1 cellular context compared by ENCODE assay signal in genomic region chr2:20351555-20352229, GRCh38.
TF ChIP-seq lines count a peak whose summit lies in the region.

No MANE protein-coding gene starts in this region.

TF ChIP-seq in HepG2, 621 proteins besides CTCF, POLR2A, EP300 and RAD21 (continued from another document and continues in another):
- TF ChIP-seq PRDM10 (CRISPR knock-in tag; IDR thresholded peaks at IDR 0.05; ENCODE audit: low read depth) (no peak), UBTF (CRISPR knock-in tag; IDR thresholded peaks at IDR 0.05) (peak; percentile 6; the same call in 1 of the 2 replicates), AKNA (CRISPR knock-in tag; IDR thresholded peaks at IDR 0.05; ENCODE audit: borderline replicate concordance) (no peak; the same call in 1 of the 2 replicates), AKAP8 (CRISPR knock-in tag; IDR thresholded peaks at IDR 0.05) (no peak), PAWR (CRISPR knock-in tag; IDR thresholded peaks at IDR 0.05; ENCODE audit: borderline replicate concordance) (no peak), ZNF333 (CRISPR knock-in tag; IDR thresholded peaks at IDR 0.05; ENCODE audit: borderline replicate concordance) (no peak), ZNF12 (CRISPR knock-in tag; IDR thresholded peaks at IDR 0.05) (no peak), ZBTB3 (CRISPR knock-in tag; IDR thresholded peaks at IDR 0.05; ENCODE audit: borderline replicate concordance, low read depth) (no peak), TEAD3 (CRISPR knock-in tag; optimal IDR thresholded peaks at IDR 0.05; ENCODE audit: borderline replicate concordance) (peak; percentile 42), MAFF (IDR thresholded peaks at IDR 0.05; ENCODE audit: low read depth, low read length) (no peak), ZNF557 (CRISPR knock-in tag; IDR thresholded peaks at IDR 0.05) (no peak), FOXK2 (IDR thresholded peaks at IDR 0.05) (no peak), CBFB (CRISPR knock-in tag; IDR thresholded peaks at IDR 0.05) (no peak; the same call in 1 of the 2 replicates), ZFP36 (IDR thresholded peaks at IDR 0.05; ENCODE audit: borderline replicate concordance, low read depth, low read length, partially characterized antibody) (no peak), ZNF615 (CRISPR knock-in tag; IDR thresholded peaks at IDR 0.05; ENCODE audit: borderline replicate concordance) (no peak), KDM6A (CRISPR knock-in tag; IDR thresholded peaks at IDR 0.05; ENCODE audit: low read depth) (no peak), TBP (CRISPR knock-in tag; IDR thresholded peaks at IDR 0.05) (no peak), ZMAT3 (CRISPR knock-in tag; conservative IDR thresholded peaks at IDR 0.05) (no peak), ZNF263 (CRISPR knock-in tag; IDR thresholded peaks at IDR 0.05) (0 out of 2 replicates have a peak, but pooled peaks have one; percentile 6), RFX1 (IDR thresholded peaks at IDR 0.05) (no peak), STAT5B (CRISPR knock-in tag; IDR thresholded peaks at IDR 0.05) (no peak), ZNF34 (CRISPR knock-in tag; IDR thresholded peaks at IDR 0.05; ENCODE audit: borderline replicate concordance) (0 out of 2 replicates have a peak, but pooled peaks have one; percentile 18), FOXO4 (CRISPR knock-in tag; conservative IDR thresholded peaks at IDR 0.05) (no peak), KDM5A (IDR thresholded peaks at IDR 0.05; ENCODE audit: borderline replicate concordance, low read length) (no peak), ZBTB26 (CRISPR knock-in tag; IDR thresholded peaks at IDR 0.05; ENCODE audit: borderline replicate concordance) (no peak), ZNF329 (CRISPR knock-in tag; IDR thresholded peaks at IDR 0.05; ENCODE audit: low read depth) (no peak), TOPORS (CRISPR knock-in tag; IDR thresholded peaks at IDR 0.05) (peak; percentile 13; the same call in 1 of the 2 replicates), SP1 (IDR thresholded peaks at IDR 0.05) (no peak), SP1 (CRISPR knock-in tag; IDR thresholded peaks at IDR 0.05) (peak; percentile 19; the same call in 1 of the 2 replicates), ARNTL (CRISPR knock-in tag; IDR thresholded peaks at IDR 0.05) (no peak)
- TF ChIP-seq, protein P1, sequence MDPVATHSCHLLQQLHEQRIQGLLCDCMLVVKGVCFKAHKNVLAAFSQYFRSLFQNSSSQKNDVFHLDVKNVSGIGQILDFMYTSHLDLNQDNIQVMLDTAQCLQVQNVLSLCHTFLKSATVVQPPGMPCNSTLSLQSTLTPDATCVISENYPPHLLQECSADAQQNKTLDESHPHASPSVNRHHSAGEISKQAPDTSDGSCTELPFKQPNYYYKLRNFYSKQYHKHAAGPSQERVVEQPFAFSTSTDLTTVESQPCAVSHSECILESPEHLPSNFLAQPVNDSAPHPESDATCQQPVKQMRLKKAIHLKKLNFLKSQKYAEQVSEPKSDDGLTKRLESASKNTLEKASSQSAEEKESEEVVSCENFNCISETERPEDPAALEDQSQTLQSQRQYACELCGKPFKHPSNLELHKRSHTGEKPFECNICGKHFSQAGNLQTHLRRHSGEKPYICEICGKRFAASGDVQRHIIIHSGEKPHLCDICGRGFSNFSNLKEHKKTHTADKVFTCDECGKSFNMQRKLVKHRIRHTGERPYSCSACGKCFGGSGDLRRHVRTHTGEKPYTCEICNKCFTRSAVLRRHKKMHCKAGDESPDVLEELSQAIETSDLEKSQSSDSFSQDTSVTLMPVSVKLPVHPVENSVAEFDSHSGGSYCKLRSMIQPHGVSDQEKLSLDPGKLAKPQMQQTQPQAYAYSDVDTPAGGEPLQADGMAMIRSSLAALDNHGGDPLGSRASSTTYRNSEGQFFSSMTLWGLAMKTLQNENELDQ (CRISPR knock-in tag; IDR thresholded peaks at IDR 0.05; ENCODE audit: borderline replicate concordance), result no peak
- TF ChIP-seq, protein P2, sequence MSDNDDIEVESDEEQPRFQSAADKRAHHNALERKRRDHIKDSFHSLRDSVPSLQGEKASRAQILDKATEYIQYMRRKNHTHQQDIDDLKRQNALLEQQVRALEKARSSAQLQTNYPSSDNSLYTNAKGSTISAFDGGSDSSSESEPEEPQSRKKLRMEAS (IDR thresholded peaks at IDR 0.05), result no peak
- TF ChIP-seq, protein P3, sequence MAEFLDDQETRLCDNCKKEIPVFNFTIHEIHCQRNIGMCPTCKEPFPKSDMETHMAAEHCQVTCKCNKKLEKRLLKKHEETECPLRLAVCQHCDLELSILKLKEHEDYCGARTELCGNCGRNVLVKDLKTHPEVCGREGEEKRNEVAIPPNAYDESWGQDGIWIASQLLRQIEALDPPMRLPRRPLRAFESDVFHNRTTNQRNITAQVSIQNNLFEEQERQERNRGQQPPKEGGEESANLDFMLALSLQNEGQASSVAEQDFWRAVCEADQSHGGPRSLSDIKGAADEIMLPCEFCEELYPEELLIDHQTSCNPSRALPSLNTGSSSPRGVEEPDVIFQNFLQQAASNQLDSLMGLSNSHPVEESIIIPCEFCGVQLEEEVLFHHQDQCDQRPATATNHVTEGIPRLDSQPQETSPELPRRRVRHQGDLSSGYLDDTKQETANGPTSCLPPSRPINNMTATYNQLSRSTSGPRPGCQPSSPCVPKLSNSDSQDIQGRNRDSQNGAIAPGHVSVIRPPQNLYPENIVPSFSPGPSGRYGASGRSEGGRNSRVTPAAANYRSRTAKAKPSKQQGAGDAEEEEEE (CRISPR knock-in tag; IDR thresholded peaks at IDR 0.05; ENCODE audit: borderline replicate concordance), result no peak
- TF ChIP-seq, protein P4, sequence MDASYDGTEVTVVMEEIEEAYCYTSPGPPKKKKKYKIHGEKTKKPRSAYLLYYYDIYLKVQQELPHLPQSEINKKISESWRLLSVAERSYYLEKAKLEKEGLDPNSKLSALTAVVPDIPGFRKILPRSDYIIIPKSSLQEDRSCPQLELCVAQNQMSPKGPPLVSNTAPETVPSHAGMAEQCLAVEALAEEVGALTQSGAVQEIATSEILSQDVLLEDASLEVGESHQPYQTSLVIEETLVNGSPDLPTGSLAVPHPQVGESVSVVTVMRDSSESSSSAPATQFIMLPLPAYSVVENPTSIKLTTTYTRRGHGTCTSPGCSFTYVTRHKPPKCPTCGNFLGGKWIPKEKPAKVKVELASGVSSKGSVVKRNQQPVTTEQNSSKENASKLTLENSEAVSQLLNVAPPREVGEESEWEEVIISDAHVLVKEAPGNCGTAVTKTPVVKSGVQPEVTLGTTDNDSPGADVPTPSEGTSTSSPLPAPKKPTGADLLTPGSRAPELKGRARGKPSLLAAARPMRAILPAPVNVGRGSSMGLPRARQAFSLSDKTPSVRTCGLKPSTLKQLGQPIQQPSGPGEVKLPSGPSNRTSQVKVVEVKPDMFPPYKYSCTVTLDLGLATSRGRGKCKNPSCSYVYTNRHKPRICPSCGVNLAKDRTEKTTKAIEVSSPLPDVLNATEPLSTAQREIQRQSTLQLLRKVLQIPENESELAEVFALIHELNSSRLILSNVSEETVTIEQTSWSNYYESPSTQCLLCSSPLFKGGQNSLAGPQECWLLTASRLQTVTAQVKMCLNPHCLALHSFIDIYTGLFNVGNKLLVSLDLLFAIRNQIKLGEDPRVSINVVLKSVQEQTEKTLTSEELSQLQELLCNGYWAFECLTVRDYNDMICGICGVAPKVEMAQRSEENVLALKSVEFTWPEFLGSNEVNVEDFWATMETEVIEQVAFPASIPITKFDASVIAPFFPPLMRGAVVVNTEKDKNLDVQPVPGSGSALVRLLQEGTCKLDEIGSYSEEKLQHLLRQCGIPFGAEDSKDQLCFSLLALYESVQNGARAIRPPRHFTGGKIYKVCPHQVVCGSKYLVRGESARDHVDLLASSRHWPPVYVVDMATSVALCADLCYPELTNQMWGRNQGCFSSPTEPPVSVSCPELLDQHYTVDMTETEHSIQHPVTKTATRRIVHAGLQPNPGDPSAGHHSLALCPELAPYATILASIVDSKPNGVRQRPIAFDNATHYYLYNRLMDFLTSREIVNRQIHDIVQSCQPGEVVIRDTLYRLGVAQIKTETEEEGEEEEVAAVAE (CRISPR knock-in tag; IDR thresholded peaks at IDR 0.05; ENCODE audit: borderline replicate concordance), result no peak
